ENCODE assay signal across 1 cellular context in genomic region chr7:25625316-25625715, GRCh38.
TF ChIP-seq lines count a peak whose summit lies in the region.

No MANE protein-coding gene starts in this region.

TF ChIP-seq in SK-N-SH, 30 proteins besides CTCF, POLR2A, EP300 and RAD21 (continued from another document):
- TF ChIP-seq NFIC (IDR thresholded peaks at IDR 0.05; ENCODE audit: borderline replicate concordance), result no peak
